In genomic region chr9:34989946-34990635, GRCh38 we compare ENCODE assay signal across 8 cellular contexts. TPM values are rescaled to one million over a fixed set of nuclear protein-coding genes. Genes with fewer than 3 reads are reported as not detected.
DNase-seq lines count a peak whose midpoint lies in the region; ATAC-seq and TF ChIP-seq lines count a peak whose summit lies in the region.

No MANE protein-coding gene starts in this region.

- TF ChIP-seq CTCF in right atrium auricular region (IDR thresholded peaks at IDR 0.05) = no peak

- intact Hi-C loops in posterior cingulate gyrus (cut with DNase I) = loop anchor here (2.0 to 5.0 kb wide), 2 partner anchors 83 to 228 kb away; partner anchors contain the start of gene VCP

- no peaks in the 10 kb centered on the region for H3K9me3 ChIP-seq in right atrium auricular region

- H3K27me3 ChIP-seq in right atrium auricular region = no peaks in the 10 kb centered on the region

- DNase-seq in ACHN (peak; percentile 30), OCI-M1 (lab: John Stamatoyannopoulos, UW) (peak; percentile 45), anterior cingulate cortex (lab: John Stamatoyannopoulos, UW) (peak in 30 of 58 donors; percentile 32 to 88 (median 60)), right atrium auricular region (ENCODE audit: low spot score) (peak; percentile 83), posterior cingulate gyrus (peak in 6 of 10 donors; percentile 34 to 86 (median 48)), pons (ENCODE audit: low spot score) (no peak)

- ATAC-seq in GM19351 (IDR thresholded peaks at IDR 0.05; ENCODE audit: unreplicated experiment) = peak; percentile 1
- ATAC-seq in HG02981 (IDR thresholded peaks at IDR 0.05; ENCODE audit: unreplicated experiment) = no peak

- H3K27ac ChIP-seq in right atrium auricular region = peak overlapping the region; percentile 99 to 100

- no peaks in the 10 kb centered on the region for H3K36me3 ChIP-seq in right atrium auricular region

- H3K4me3 ChIP-seq in right atrium auricular region = peak overlapping the region; percentile 93 to 98

- in situ Hi-C loops in ACHN (cut with HindIII; ENCODE audit: low pct_ligation_motif_present, low pct_unique_long_range_greater_than_20kb, low sequenced_read_pairs) = no loop called here

- peaks cover 3 to 62% of the 10 kb centered on the region in 2 donors for H3K4me1 ChIP-seq in right atrium auricular region

RNA-seq across cellular contexts. Expression of gene DNAJB5, which starts 0.5 kb away (rescaled TPM):
- total RNA-seq in right atrium auricular region = 10 to 100 TPM; 34.9 to 82.4 TPM

RNA-seq across cellular contexts. Expression of gene PHF24, which starts 32.0 kb away (rescaled TPM):
- total RNA-seq in right atrium auricular region = under 1 TPM in 1 of 2 donors, not detected in 1; 0.67 TPM
